ENCODE assay signal across 9 cellular contexts in the genomic region with DNA sequence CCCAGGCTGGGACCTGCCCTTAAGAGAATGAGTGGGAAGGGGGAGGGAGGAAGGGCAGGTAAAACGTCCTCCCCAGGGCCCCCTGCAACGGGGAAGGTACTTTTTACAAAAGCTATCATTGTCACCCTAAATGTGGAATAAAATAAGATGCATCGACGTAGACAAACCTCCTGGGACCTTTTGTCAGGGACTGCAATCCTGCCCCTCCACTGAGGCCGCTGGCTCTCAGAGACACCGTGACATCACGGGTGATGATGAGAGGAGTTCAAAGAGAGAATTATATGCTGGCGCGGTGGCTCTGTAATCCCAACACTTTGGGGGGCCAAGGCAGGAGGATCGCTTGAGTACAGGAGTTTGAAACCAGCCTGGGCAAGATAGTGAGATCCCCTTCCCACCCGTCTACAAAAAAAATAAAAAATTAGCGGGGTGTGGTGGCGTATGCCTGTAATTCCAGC. TPM values are rescaled to one million over a fixed set of nuclear protein-coding genes. Genes with fewer than 3 reads are reported as not detected.
DNase-seq lines count a peak whose midpoint lies in the region; ATAC-seq, FAIRE-seq and TF ChIP-seq lines count a peak whose summit lies in the region.
"Had no signal": no experiment of that assay in that cellular context is flagged by ENCODE, and none has a peak within 500 bp of the region (broad histone marks: within the 10 kb centered on the region; RNA-seq: fewer than 3 reads in every experiment).

No MANE protein-coding gene starts in this region.

- no peaks in the 10 kb centered on the region for H3K9me3 ChIP-seq in right cardiac atrium (ENCODE audit: control insufficient read depth, low read length)
- H3K9me3 ChIP-seq in GM12878 (replicated peaks; ENCODE audit: control insufficient read depth, insufficient read depth, low read length), result no peaks in the 10 kb centered on the region
- no peaks in the 10 kb centered on the region for H3K9me3 ChIP-seq in mesodermal cell (ENCODE audit: control insufficient read depth, low read length)

- H3K4me2 ChIP-seq in GM12878 (ENCODE audit: control insufficient read depth, insufficient read depth), result peak overlapping the region; percentile 98

- no peak for TF ChIP-seq CTCF in GM12878 (IDR thresholded peaks at IDR 0.05 in 2 of 3, conservative IDR thresholded peaks at IDR 0.05 in 1 of 3; ENCODE audit: control insufficient read depth in 2 of 3, extremely low read depth in 1 of 3, insufficient read depth in 1 of 3, low read depth in 3 of 3, low read length in 3 of 3)

- H3K27ac ChIP-seq in right cardiac atrium (ENCODE audit: low read length) (no peak overlapping the region), GM12878 (ENCODE audit: control insufficient read depth, insufficient read depth) (peak overlapping the region; percentile 82), mesodermal cell (ENCODE audit: low read depth, low read length, severe bottlenecking) (no peak overlapping the region)

- no peak for TF ChIP-seq RAD21 in GM12878 (IDR thresholded peaks at IDR 0.05; ENCODE audit: insufficient read depth, low read depth, low read length)

- POLR2A ChIA-PET in GM12878 (lab: Charles Lee), result interaction anchor here (0.7 to 4.2 kb wide), 5 partner anchors 10 to 73 kb away, joined by 3 to 26 read pairs (median 4); a partner anchor contains a TSS

- intact Hi-C loops in right cardiac atrium (cut with DNase I) (no loop called here), left cardiac atrium (cut with DNase I) (no loop called here), GM12878 (cut with micrococcal nuclease; ENCODE audit: unreplicated experiment) (loop anchor here (2.0 to 5.0 kb wide), 2 partner anchors 30 to 84 kb away; no protein-coding TSS in a partner anchor)

- H2AFZ ChIP-seq in GM12878 (ENCODE audit: control insufficient read depth, low read depth, low read length), result peak overlapping the region; percentile 90

- H3K27me3 ChIP-seq in right cardiac atrium (ENCODE audit: control insufficient read depth, insufficient read depth) (no peaks in the 10 kb centered on the region), GM12878 (replicated peaks in 1 of 2; ENCODE audit: control insufficient read depth in 2 of 2, insufficient read depth in 2 of 2, low read length in 1 of 2) (no peaks in the 10 kb centered on the region)

- no TSS peak for BruUV-seq in GM12878 (replicated peaks; lab: Mats Ljungman, UMichigan)

- H4K20me1 ChIP-seq in GM12878 (ENCODE audit: control insufficient read depth, insufficient read depth), result no peaks in the 10 kb centered on the region

- peak overlapping the region; percentile 77 for H3K9ac ChIP-seq in GM12878 (ENCODE audit: control insufficient read depth, insufficient read depth, low read length)

- no peak for TF ChIP-seq POLR2A in GM12878 (IDR thresholded peaks at IDR 0.05; ENCODE audit: low read depth, low read length)

- H3K36me3 ChIP-seq in GM12878 (ENCODE audit: control insufficient read depth in 2 of 2, insufficient read depth in 2 of 2, low read length in 1 of 2) (no peaks in the 10 kb centered on the region; a peak in 1 of 4 replicates), mesodermal cell (ENCODE audit: control insufficient read depth, insufficient read depth, low read length) (no peaks in the 10 kb centered on the region)

- H3K4me1 ChIP-seq in right cardiac atrium (ENCODE audit: control insufficient read depth, insufficient read depth, low read length) (peaks cover 2% of the 10 kb centered on the region), GM12878 (ENCODE audit: control insufficient read depth, insufficient read depth, low read length) (peaks cover 58% of the 10 kb centered on the region), mesodermal cell (ENCODE audit: control insufficient read depth, insufficient read depth, low read length, poor library complexity, severe bottlenecking) (peaks cover 3% of the 10 kb centered on the region)

- SMC1A ChIA-PET in GM12878 (lab: Charles Lee; ENCODE audit: uncharacterized antibody, unreplicated experiment), result interaction anchor here (0.6 to 1.6 kb wide), 8 partner anchors 9 to 74 kb away, joined by 3 to 5 read pairs (median 3); no protein-coding TSS in a partner anchor

- ATAC-seq in right cardiac atrium (no peak), left cardiac atrium (no peak), GM12878 (peak; percentile 38), GM19035 (IDR thresholded peaks at IDR 0.05; ENCODE audit: unreplicated experiment) (no peak)

- WGBS in right cardiac atrium, result 32% methylated on average over 13 of the region's 13 CpGs
- WGBS in GM12878 (ENCODE audit: insufficient coverage, insufficient replicate concordance, low lambda C conversion rate, missing lambda C conversion rate), result 14% methylated on average over 13 of the region's 13 CpGs
- WGBS in mesodermal cell (ENCODE audit: insufficient coverage in 2 of 2), 2 experiments, result 62 to 81% methylated on average over 5 to 9 of the region's 13 CpGs

- no peak for TF ChIP-seq EP300 in GM12878 (IDR thresholded peaks at IDR 0.05; ENCODE audit: borderline replicate concordance in 1 of 2, control insufficient read depth in 1 of 2, low read depth in 2 of 2, low read length in 2 of 2)

- CTCF ChIA-PET in GM12878 (lab: Yijun Ruan, JAX), result interaction anchor here (0.6 to 1.7 kb wide), 5 partner anchors 8 to 74 kb away, joined by 3 to 9 read pairs (median 3); no protein-coding TSS in a partner anchor

- no peak for FAIRE-seq in GM12878 (lab: Jason Lieb, UNC)
- FAIRE-seq in RCC 7860 (lab: Jason Lieb, UNC), result no peak
- FAIRE-seq: TTC549 had no signal

- RAD21 ChIA-PET in GM12878 (lab: Charles Lee; ENCODE audit: unreplicated experiment), result interaction anchor here (0.7 to 2.3 kb wide), 6 partner anchors 12 to 62 kb away, joined by 3 to 7 read pairs (median 3); a partner anchor contains a TSS

- DNase-seq in right cardiac atrium (no peak), left cardiac atrium (no peak), GM12878 (ENCODE audit: low read depth, low spot score) (no peak), RCC 7860 (ENCODE audit: low spot score) (no peak), cerebellum (ENCODE audit: low spot score) (no peak)
- DNase-seq in activated CD4-positive, alpha-beta T cell treated with anti-CD3 and anti-CD28 coated beads for 4 hours, result no peak

- H3K4me3 ChIP-seq in right cardiac atrium (ENCODE audit: low read length) (peak overlapping the region; percentile 82), GM12878 (peak overlapping the region; percentile 57; the same call in 1 of the 2 replicates), mesodermal cell (ENCODE audit: extremely low read depth, insufficient read depth, low read length, poor library complexity, severe bottlenecking) (peak overlapping the region; percentile 50)

- H3K79me2 ChIP-seq in GM12878 (ENCODE audit: control insufficient read depth, insufficient read depth, low read length), result no peaks in the 10 kb centered on the region

- in situ Hi-C loops in GM12878 (cut with MboI), result no loop called here

RNA-seq across cellular contexts. Expression of a gene that starts 1.8 kb away (rescaled TPM):
- total RNA-seq in right cardiac atrium (not detected), left cardiac atrium (not detected), GM12878 (2014; rRNA removed) (0.49 and 0.51 TPM in 2 replicates), GM12878 (2014; rRNA removed; fragmentation: Illumina TruSeq; extraction: Trizol) (0.37 and 0.67 TPM in 2 replicates), GM12878 (2021) (0.90 and 1.4 TPM in 2 replicates), cerebellum (0.18 TPM)
- polyA plus RNA-seq in right cardiac atrium (not detected), GM12878 (2011; rRNA removed) (0.06 and 0.15 TPM in 2 replicates), GM12878 (2014; fragmentation: Illumina TruSeq; extraction: Trizol) (0.56 and 0.73 TPM in 2 replicates), GM12878 (2014; fragmentation: Nextera tagmentation; extraction: Ambion mirVana) (under 1 TPM; 0.09 to 0.10 TPM), GM12878 (2014; rRNA removed) (0.65 and 0.72 TPM in 2 replicates), GM12878 (2016; fragmentation: Nextera tagmentation; extraction: Ambion mirVana) (1 to 10 TPM; 1.9 to 2.6 TPM)
- 0.42 and 0.54 TPM in 2 replicates for total RNA-seq in GM12878 (2013; cell fraction: nucleolus; rRNA removed)
- polyA plus RNA-seq in GM12878 (2011; ENCODE audit: low read depth), result 0.70 TPM
- 0.21 and 0.33 TPM in 2 replicates for polyA plus RNA-seq in GM12878 (2011; cell fraction: cytosol; rRNA removed)
- 0.56 and 0.58 TPM in 2 replicates for polyA plus RNA-seq in GM12878 (2011; cell fraction: nucleus; rRNA removed)
- polyA plus RNA-seq in GM12878 (2012), result 1.8 and 2.0 TPM in 2 replicates
- 0.10 and 0.15 TPM in 2 replicates for polyA minus RNA-seq in GM12878 (2011; rRNA and poly(A)+ RNA removed)
- polyA minus RNA-seq in GM12878 (2011; cell fraction: cytosol; rRNA and poly(A)+ RNA removed), result not detected in 2 replicates
- 0.12 TPM in 1 of 2 replicates, not detected in the other for polyA minus RNA-seq in GM12878 (2011; cell fraction: nucleus; rRNA and poly(A)+ RNA removed)
- polyA plus RNA-seq in mesodermal cell (2013, experiment 1 of 2), result 0.18 TPM
- polyA plus RNA-seq in mesodermal cell (2013, experiment 2 of 2), result 0.81 TPM

RNA-seq across cellular contexts. Expression of a gene that starts 12.2 kb away (rescaled TPM):
- total RNA-seq in right cardiac atrium, result under 1 TPM in 2 of 4 donors, not detected in 2; 0.14 to 0.29 TPM
- polyA plus RNA-seq in right cardiac atrium, result 0.02 TPM
- not detected for total RNA-seq in left cardiac atrium
- total RNA-seq in GM12878 (2013; cell fraction: nucleolus; rRNA removed), result 116 and 119 TPM in 2 replicates
- total RNA-seq in GM12878 (2014; rRNA removed), result 106 and 123 TPM in 2 replicates
- 28.3 and 30.4 TPM in 2 replicates for total RNA-seq in GM12878 (2014; rRNA removed; fragmentation: Illumina TruSeq; extraction: Trizol)
- total RNA-seq in GM12878 (2021), result 85.0 and 90.7 TPM in 2 replicates
- 21.0 TPM for polyA plus RNA-seq in GM12878 (2011; ENCODE audit: low read depth)
- 22.6 and 58.4 TPM in 2 replicates for polyA plus RNA-seq in GM12878 (2011; rRNA removed)
- polyA plus RNA-seq in GM12878 (2011; cell fraction: cytosol; rRNA removed), result 61.5 and 78.6 TPM in 2 replicates
- 96.6 and 113 TPM in 2 replicates for polyA plus RNA-seq in GM12878 (2011; cell fraction: nucleus; rRNA removed)
- polyA plus RNA-seq in GM12878 (2012), result 79.6 and 82.0 TPM in 2 replicates
- polyA plus RNA-seq in GM12878 (2014; fragmentation: Illumina TruSeq; extraction: Trizol), result 22.0 and 34.8 TPM in 2 replicates
- 10 to 100 TPM in 1 of 2 experiments, 1 to 10 TPM in 1; 3.5 to 14.0 TPM for polyA plus RNA-seq in GM12878 (2014; fragmentation: Nextera tagmentation; extraction: Ambion mirVana)
- polyA plus RNA-seq in GM12878 (2014; rRNA removed), result 89.3 and 90.4 TPM in 2 replicates
- 10 to 100 TPM; 53.6 to 60.2 TPM for polyA plus RNA-seq in GM12878 (2016; fragmentation: Nextera tagmentation; extraction: Ambion mirVana)
- polyA minus RNA-seq in GM12878 (2011; rRNA and poly(A)+ RNA removed), result 18.7 and 54.2 TPM in 2 replicates
- 27.6 and 31.1 TPM in 2 replicates for polyA minus RNA-seq in GM12878 (2011; cell fraction: cytosol; rRNA and poly(A)+ RNA removed)
- polyA minus RNA-seq in GM12878 (2011; cell fraction: nucleus; rRNA and poly(A)+ RNA removed), result 22.6 and 47.1 TPM in 2 replicates
- not detected for polyA plus RNA-seq in mesodermal cell (2013, experiment 1 of 2)
- polyA plus RNA-seq in mesodermal cell (2013, experiment 2 of 2), result 0.15 TPM
- total RNA-seq in cerebellum, result not detected

RNA-seq across cellular contexts. Expression of a gene that starts 45.4 kb away (rescaled TPM):
- 100 to 1,000 TPM in 3 of 4 donors, 10 to 100 TPM in 1; 98.5 to 118 (median 104) TPM for total RNA-seq in right cardiac atrium
- 134 TPM for polyA plus RNA-seq in right cardiac atrium
- total RNA-seq in left cardiac atrium, result 10 to 100 TPM; 82.3 to 96.9 TPM
- 42.5 and 52.8 TPM in 2 replicates for total RNA-seq in GM12878 (2013; cell fraction: nucleolus; rRNA removed)
- total RNA-seq in GM12878 (2014; rRNA removed), result 62.4 and 66.3 TPM in 2 replicates
- 24.2 and 26.3 TPM in 2 replicates for total RNA-seq in GM12878 (2014; rRNA removed; fragmentation: Illumina TruSeq; extraction: Trizol)
- total RNA-seq in GM12878 (2021), result 76.2 and 77.3 TPM in 2 replicates
- 14.2 TPM for polyA plus RNA-seq in GM12878 (2011; ENCODE audit: low read depth)
- 13.8 and 22.4 TPM in 2 replicates for polyA plus RNA-seq in GM12878 (2011; rRNA removed)
- 35.6 and 58.6 TPM in 2 replicates for polyA plus RNA-seq in GM12878 (2011; cell fraction: cytosol; rRNA removed)
- polyA plus RNA-seq in GM12878 (2011; cell fraction: nucleus; rRNA removed), result 37.5 and 53.5 TPM in 2 replicates
- polyA plus RNA-seq in GM12878 (2012), result 37.3 and 50.5 TPM in 2 replicates
- 3.5 and 18.2 TPM in 2 replicates for polyA plus RNA-seq in GM12878 (2014; fragmentation: Illumina TruSeq; extraction: Trizol)
- polyA plus RNA-seq in GM12878 (2014; fragmentation: Nextera tagmentation; extraction: Ambion mirVana), result 1 to 10 TPM; 2.5 to 5.5 TPM
- 61.0 and 69.1 TPM in 2 replicates for polyA plus RNA-seq in GM12878 (2014; rRNA removed)
- polyA plus RNA-seq in GM12878 (2016; fragmentation: Nextera tagmentation; extraction: Ambion mirVana), result 1 to 10 TPM; 6.8 to 8.9 TPM
- polyA minus RNA-seq in GM12878 (2011; rRNA and poly(A)+ RNA removed), result 7.5 and 15.2 TPM in 2 replicates
- 14.3 and 14.5 TPM in 2 replicates for polyA minus RNA-seq in GM12878 (2011; cell fraction: cytosol; rRNA and poly(A)+ RNA removed)
- polyA minus RNA-seq in GM12878 (2011; cell fraction: nucleus; rRNA and poly(A)+ RNA removed), result 6.5 and 20.3 TPM in 2 replicates
- polyA plus RNA-seq in mesodermal cell (2013, experiment 1 of 2), result 81.7 TPM
- 63.6 TPM for polyA plus RNA-seq in mesodermal cell (2013, experiment 2 of 2)
- 42.2 TPM for total RNA-seq in cerebellum

RNA-seq across cellular contexts. Expression of a gene that starts 45.7 kb away (rescaled TPM):
- 1 to 10 TPM in 3 of 4 donors, under 1 TPM in 1; 0.86 to 2.3 (median 1.9) TPM for total RNA-seq in right cardiac atrium
- 3.0 TPM for polyA plus RNA-seq in right cardiac atrium
- 1 to 10 TPM; 1.4 to 1.5 TPM for total RNA-seq in left cardiac atrium
- total RNA-seq in GM12878 (2013; cell fraction: nucleolus; rRNA removed), result not detected in 2 replicates
- total RNA-seq in GM12878 (2014; rRNA removed), result 0.22 TPM in 1 of 2 replicates, not detected in the other
- not detected in 2 replicates for total RNA-seq in GM12878 (2014; rRNA removed; fragmentation: Illumina TruSeq; extraction: Trizol)
- total RNA-seq in GM12878 (2021), result 0.37 TPM in 1 of 2 replicates, not detected in the other
- not detected for polyA plus RNA-seq in GM12878 (2011; ENCODE audit: low read depth)
- polyA plus RNA-seq in GM12878 (2011; rRNA removed), result 0.22 TPM in 1 of 2 replicates, not detected in the other
- 0.23 and 0.36 TPM in 2 replicates for polyA plus RNA-seq in GM12878 (2011; cell fraction: cytosol; rRNA removed)
- polyA plus RNA-seq in GM12878 (2011; cell fraction: nucleus; rRNA removed), result 0.19 and 0.42 TPM in 2 replicates
- 0.27 and 0.57 TPM in 2 replicates for polyA plus RNA-seq in GM12878 (2012)
- polyA plus RNA-seq in GM12878 (2014; fragmentation: Illumina TruSeq; extraction: Trizol), result not detected in 2 replicates
- under 1 TPM in 1 of 2 experiments, not detected in 1; 0.18 TPM for polyA plus RNA-seq in GM12878 (2014; fragmentation: Nextera tagmentation; extraction: Ambion mirVana)
- 0.53 TPM in 1 of 2 replicates, not detected in the other for polyA plus RNA-seq in GM12878 (2014; rRNA removed)
- polyA plus RNA-seq in GM12878 (2016; fragmentation: Nextera tagmentation; extraction: Ambion mirVana), result 1 to 10 TPM in 1 of 2 experiments, under 1 TPM in 1; 0.25 to 1.2 TPM
- polyA minus RNA-seq in GM12878 (2011; rRNA and poly(A)+ RNA removed), result not detected in 2 replicates
- not detected in 2 replicates for polyA minus RNA-seq in GM12878 (2011; cell fraction: cytosol; rRNA and poly(A)+ RNA removed)
- 0.24 TPM in 1 of 2 replicates, not detected in the other for polyA minus RNA-seq in GM12878 (2011; cell fraction: nucleus; rRNA and poly(A)+ RNA removed)
- 1.7 TPM for polyA plus RNA-seq in mesodermal cell (2013, experiment 1 of 2)
- 1.5 TPM for polyA plus RNA-seq in mesodermal cell (2013, experiment 2 of 2)
- 2.4 TPM for total RNA-seq in cerebellum

RNA-seq across cellular contexts. Expression of a gene that starts 46.8 kb away (rescaled TPM):
- total RNA-seq in right cardiac atrium (10 to 100 TPM in 3 of 4 donors, 1 to 10 TPM in 1; 9.0 to 12.5 (median 11.6) TPM), left cardiac atrium (10 to 100 TPM; 12.0 to 13.4 TPM), GM12878 (2014; rRNA removed) (121 and 141 TPM in 2 replicates), GM12878 (2014; rRNA removed; fragmentation: Illumina TruSeq; extraction: Trizol) (28.6 and 31.8 TPM in 2 replicates), GM12878 (2021) (146 and 165 TPM in 2 replicates), cerebellum (15.6 TPM)
- polyA plus RNA-seq in right cardiac atrium (8.7 TPM), GM12878 (2011; rRNA removed) (10.4 and 25.7 TPM in 2 replicates), GM12878 (2014; fragmentation: Illumina TruSeq; extraction: Trizol) (1.9 and 18.1 TPM in 2 replicates), GM12878 (2014; fragmentation: Nextera tagmentation; extraction: Ambion mirVana) (1 to 10 TPM in 1 of 2 experiments, under 1 TPM in 1; 0.76 to 6.5 TPM), GM12878 (2014; rRNA removed) (95.1 and 110 TPM in 2 replicates), GM12878 (2016; fragmentation: Nextera tagmentation; extraction: Ambion mirVana) (100 to 1,000 TPM; 111 to 118 TPM)
- 45.1 and 55.2 TPM in 2 replicates for total RNA-seq in GM12878 (2013; cell fraction: nucleolus; rRNA removed)
- 15.5 TPM for polyA plus RNA-seq in GM12878 (2011; ENCODE audit: low read depth)
- 47.4 and 83.0 TPM in 2 replicates for polyA plus RNA-seq in GM12878 (2011; cell fraction: cytosol; rRNA removed)
- polyA plus RNA-seq in GM12878 (2011; cell fraction: nucleus; rRNA removed), result 231 and 322 TPM in 2 replicates
- polyA plus RNA-seq in GM12878 (2012), result 51.0 and 61.8 TPM in 2 replicates
- 34.5 and 105 TPM in 2 replicates for polyA minus RNA-seq in GM12878 (2011; rRNA and poly(A)+ RNA removed)
- polyA minus RNA-seq in GM12878 (2011; cell fraction: cytosol; rRNA and poly(A)+ RNA removed), result 65.4 and 72.3 TPM in 2 replicates
- polyA minus RNA-seq in GM12878 (2011; cell fraction: nucleus; rRNA and poly(A)+ RNA removed), result 50.1 and 97.2 TPM in 2 replicates
- 55.9 TPM for polyA plus RNA-seq in mesodermal cell (2013, experiment 1 of 2)
- 43.8 TPM for polyA plus RNA-seq in mesodermal cell (2013, experiment 2 of 2)

Comparison
In these comparisons a context has a peak if more than half of its experiments do, and no peak if none do; other contexts are left out.
1. RNA of a gene that starts 12.2 kb away (total RNA-seq): 28.3 to 123 TPM in GM12878; not detected in left cardiac atrium, 0.14 to 0.29 TPM in right cardiac atrium and not detected in cerebellum (single experiment); every median in the first group is over 10 times any median in the second.
2. Peak in every context shown above with its lines, with median percentiles within 50 percentile points of each other: H3K4me3 ChIP-seq.